ENCODE assay signal across 11 cellular contexts in the genomic region with DNA sequence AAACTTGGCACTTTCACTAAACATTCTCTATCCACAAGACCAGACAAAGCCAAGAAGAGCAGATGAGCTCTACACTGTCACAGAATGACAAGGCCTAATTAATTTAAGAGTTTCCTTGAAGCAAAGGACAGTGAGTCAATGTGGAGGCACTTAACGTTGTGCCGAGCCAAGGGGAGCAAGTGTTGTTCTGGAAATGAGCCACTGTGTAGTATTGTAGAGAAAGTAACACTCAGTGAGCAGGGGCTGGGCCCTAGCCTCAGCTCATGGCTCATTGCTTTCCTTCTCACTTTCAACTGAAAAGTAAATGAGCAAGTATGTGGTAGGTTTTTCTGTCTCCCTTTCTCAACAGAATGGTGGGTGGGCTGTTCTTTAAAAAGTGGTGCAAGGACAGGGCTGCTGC. TPM values are rescaled to one million over a fixed set of nuclear protein-coding genes. Genes with fewer than 3 reads are reported as not detected.
DNase-seq lines count a peak whose midpoint lies in the region; ATAC-seq, FAIRE-seq and TF ChIP-seq lines count a peak whose summit lies in the region.
"Had no signal": no experiment of that assay in that cellular context is flagged by ENCODE, and none has a peak within 500 bp of the region (broad histone marks: within the 10 kb centered on the region; RNA-seq: fewer than 3 reads in every experiment).

No MANE protein-coding gene starts in this region.

- TF ChIP-seq POLR2A in GM12892 (IDR thresholded peaks at IDR 0.05; ENCODE audit: low read depth, low read length), result no peak

- no peak for TF ChIP-seq CTCF in HFFc6 (IDR thresholded peaks at IDR 0.05)

- H3K4me3 Mint-ChIP-seq in central memory CD8-positive, alpha-beta T cell, result no peak overlapping the region
- no peak overlapping the region for H3K4me3 Mint-ChIP-seq in HFFc6
- H3K4me3 Mint-ChIP-seq: WTC11 had no signal

- peaks cover 4% of the 10 kb centered on the region for H3K36me3 Mint-ChIP-seq in central memory CD8-positive, alpha-beta T cell (ENCODE audit: insufficient read depth)
- no peaks in the 10 kb centered on the region for H3K36me3 Mint-ChIP-seq in HFFc6 (ENCODE audit: low read depth)
- H3K36me3 Mint-ChIP-seq: WTC11 had no signal

- H3K27ac Mint-ChIP-seq in central memory CD8-positive, alpha-beta T cell (ENCODE audit: low read depth), result peak overlapping the region; percentile 54
- H3K27ac Mint-ChIP-seq in HFFc6, result no peak overlapping the region
- H3K27ac Mint-ChIP-seq: progenitor cell of endocrine pancreas, WTC11 had no signal

- FAIRE-seq in GM12892 (lab: Jason Lieb, UNC), result peak; percentile 85

- H3K27me3 Mint-ChIP-seq in central memory CD8-positive, alpha-beta T cell, result no peaks in the 10 kb centered on the region
- H3K27me3 Mint-ChIP-seq in HFFc6 (ENCODE audit: insufficient read depth), result no peaks in the 10 kb centered on the region; the same call in 1 of the 2 replicates

- DNase-seq in GM12892 (ENCODE audit: insufficient read length), result no peak
- DNase-seq in central memory CD8-positive, alpha-beta T cell (ENCODE audit: low spot score in 2 of 2), result no peak
- no peak for DNase-seq in kidney glomerular epithelial cell (lab: John Stamatoyannopoulos, UW)
- no peak for DNase-seq in NCI-H1694 (lab: John Stamatoyannopoulos, UW)
- DNase-seq in HFFc6, result no peak
- DNase-seq in NCI-H2227 (lab: John Stamatoyannopoulos, UW; ENCODE audit: unreplicated experiment), result no peak
- DNase-seq: Calu3 had no signal

- ATAC-seq in GM19397 (IDR thresholded peaks at IDR 0.05; ENCODE audit: unreplicated experiment) (peak; percentile 68), HG03045 (IDR thresholded peaks at IDR 0.05; ENCODE audit: unreplicated experiment) (peak; percentile 71)
- ATAC-seq in central memory CD8-positive, alpha-beta T cell (replicated peaks; ENCODE audit: extremely low read depth, poor library complexity, severe bottlenecking), result no peak
- ATAC-seq: WTC11 had no signal

- peaks cover 32% of the 10 kb centered on the region for H3K4me1 Mint-ChIP-seq in central memory CD8-positive, alpha-beta T cell
- no peaks in the 10 kb centered on the region for H3K4me1 Mint-ChIP-seq in HFFc6 (ENCODE audit: low read depth)
- H3K4me1 Mint-ChIP-seq: WTC11 had no signal

- no peaks in the 10 kb centered on the region for H3K9me3 Mint-ChIP-seq in central memory CD8-positive, alpha-beta T cell
- H3K9me3 Mint-ChIP-seq in HFFc6, result no peaks in the 10 kb centered on the region
- H3K9me3 Mint-ChIP-seq: WTC11 had no signal

RNA-seq across cellular contexts. Expression of a gene that starts 11.7 kb away (rescaled TPM):
- polyA plus RNA-seq in GM12892 (2012; ENCODE audit: missing spikeins), result 11.6 TPM
- total RNA-seq in HFFc6 (2021; fragmentation: NEBNext Ultra II Directional; extraction: Animal tissue kit (Norgen Biotek cat#: 25700)), result not detected
